2 cellular contexts compared by ENCODE assay signal in the genomic region with DNA sequence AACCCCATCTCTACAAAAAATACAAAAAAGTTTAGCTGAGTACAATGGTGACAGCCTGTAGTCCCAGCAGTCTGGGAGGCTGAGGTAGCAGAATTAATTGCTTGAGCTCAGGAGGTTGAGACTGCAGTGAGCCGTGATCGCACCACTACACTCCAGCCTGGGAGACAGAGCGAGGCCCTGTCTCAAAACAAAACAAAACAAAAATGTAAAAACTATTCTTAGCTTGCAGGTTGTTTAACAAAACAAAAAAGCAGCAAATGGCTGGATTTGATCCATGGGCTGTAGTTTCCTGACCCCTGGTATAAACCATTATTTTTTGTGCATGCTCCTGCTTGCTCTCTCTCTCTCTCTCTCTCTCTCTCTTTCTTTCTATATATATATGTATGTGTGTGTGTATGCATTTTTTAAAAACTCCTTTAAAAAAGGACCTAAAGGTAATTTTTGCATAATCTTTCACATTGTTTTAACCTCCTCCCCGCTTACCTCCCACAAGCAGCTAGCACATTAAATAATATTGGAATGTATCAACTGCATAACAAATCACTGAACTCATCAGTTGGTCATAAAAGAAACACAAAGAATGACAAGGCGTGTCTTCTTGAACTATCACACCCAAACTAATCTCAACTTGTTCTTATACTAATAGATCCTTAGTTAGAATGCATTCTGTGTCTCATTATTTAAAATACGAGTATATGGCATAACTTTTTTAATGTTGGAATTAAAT.
TF ChIP-seq lines count a peak whose summit lies in the region.

No MANE protein-coding gene starts in this region.

TF ChIP-seq in A549, 52 proteins besides CTCF, POLR2A, EP300 and RAD21:
- TF ChIP-seq, protein P1, sequence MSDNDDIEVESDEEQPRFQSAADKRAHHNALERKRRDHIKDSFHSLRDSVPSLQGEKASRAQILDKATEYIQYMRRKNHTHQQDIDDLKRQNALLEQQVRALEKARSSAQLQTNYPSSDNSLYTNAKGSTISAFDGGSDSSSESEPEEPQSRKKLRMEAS (IDR thresholded peaks at IDR 0.05) = peak; percentile 32; the same call in 1 of the 2 replicates
- no peak for TF ChIP-seq CBX2 (IDR thresholded peaks at IDR 0.05; ENCODE audit: borderline replicate concordance, low read depth)
- no peak for TF ChIP-seq MYC (IDR thresholded peaks at IDR 0.05; ENCODE audit: borderline replicate concordance, low read length)
- no peak for TF ChIP-seq ZC3H11A (IDR thresholded peaks at IDR 0.05)
- no peak for TF ChIP-seq SMC3 (IDR thresholded peaks at IDR 0.05)
- no peak for TF ChIP-seq CEBPB (IDR thresholded peaks at IDR 0.05)
- TF ChIP-seq POLR2AphosphoS2 (conservative IDR thresholded peaks at IDR 0.05; ENCODE audit: low read length) = no peak
- TF ChIP-seq HOXB13 (CRISPR knock-in tag; IDR thresholded peaks at IDR 0.05; ENCODE audit: low read depth) = no peak
- no peak for TF ChIP-seq FOXS1 (CRISPR knock-in tag; IDR thresholded peaks at IDR 0.05)

TF ChIP-seq in K562, 482 proteins besides CTCF, POLR2A, EP300 and RAD21:
- TF ChIP-seq ZNF785 (CRISPR knock-in tag; IDR thresholded peaks at IDR 0.05) (no peak), CXXC5 (CRISPR knock-in tag; IDR thresholded peaks at IDR 0.05) (0 out of 2 replicates have a peak, but pooled peaks have one; percentile 12)
